In the genomic region with DNA sequence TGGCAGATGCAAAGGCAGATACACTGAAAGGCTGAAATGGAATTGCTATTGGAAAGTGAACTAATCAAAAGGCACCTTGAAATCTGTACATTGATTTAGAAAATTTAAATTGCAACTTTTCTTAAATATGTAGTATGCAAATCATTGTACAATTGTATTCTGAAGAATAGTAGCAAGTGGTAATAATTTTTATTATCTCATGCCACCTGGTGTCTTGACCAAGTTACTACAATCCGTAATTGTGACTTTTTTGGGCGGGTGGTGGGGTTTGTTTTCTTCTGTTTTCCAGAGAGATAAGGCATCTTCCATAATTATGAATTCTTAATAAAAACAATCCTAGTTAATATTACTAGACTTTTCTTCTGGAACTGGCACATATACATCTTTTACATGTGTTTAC, we compare ENCODE assay signal across 8 cellular contexts. TPM values are rescaled to one million over a fixed set of nuclear protein-coding genes. Genes with fewer than 3 reads are reported as not detected.
DNase-seq lines count a peak whose midpoint lies in the region; ATAC-seq and TF ChIP-seq lines count a peak whose summit lies in the region.

No MANE protein-coding gene starts in this region.

- H3K27me3 ChIP-seq in CD4-positive, alpha-beta T cell (ENCODE audit: control insufficient read depth, insufficient read depth, low read length) = no peaks in the 10 kb centered on the region
- no peaks in the 10 kb centered on the region for H3K27me3 ChIP-seq in breast epithelium
- H3K27me3 ChIP-seq in effector memory CD4-positive, alpha-beta T cell (replicated peaks; ENCODE audit: control insufficient read depth, insufficient read depth, low read length, poor library complexity, severe bottlenecking) = no peaks in the 10 kb centered on the region

- H3K27ac ChIP-seq in CD4-positive, alpha-beta T cell (ENCODE audit: low read depth, low read length) = no peak overlapping the region
- no peak overlapping the region for H3K27ac ChIP-seq in breast epithelium
- H3K27ac ChIP-seq in effector memory CD4-positive, alpha-beta T cell (ENCODE audit: insufficient read depth, low read length, poor library complexity, severe bottlenecking) = no peak overlapping the region

- no peak for ATAC-seq in CD4-positive, alpha-beta T cell (ENCODE audit: poor library complexity)
- peak; percentile 54 for ATAC-seq in GM18868 (IDR thresholded peaks at IDR 0.05; ENCODE audit: unreplicated experiment)
- no peak for ATAC-seq in GM21619 (IDR thresholded peaks at IDR 0.05; ENCODE audit: unreplicated experiment)

- H3K27me3 Mint-ChIP-seq in CD4-positive, alpha-beta T cell = no peaks in the 10 kb centered on the region
- peaks cover 2% of the 10 kb centered on the region for H3K27me3 Mint-ChIP-seq in mesothelial cell of epicardium (ENCODE audit: low read depth)

- POLR2A ChIA-PET in CD4-positive, alpha-beta T cell (lab: Charles Lee) = no interaction called here

- H3K4me3 ChIP-seq in NB4 (ENCODE audit: low read depth, low read length) (no peak overlapping the region), breast epithelium (no peak overlapping the region)
- no peak overlapping the region for H3K4me3 ChIP-seq in effector memory CD4-positive, alpha-beta T cell (ENCODE audit: insufficient read depth, low read depth, low read length, poor library complexity, severe bottlenecking)

- H3K36me3 ChIP-seq in breast epithelium = no peaks in the 10 kb centered on the region
- H3K36me3 ChIP-seq in effector memory CD4-positive, alpha-beta T cell (ENCODE audit: control insufficient read depth, insufficient read depth, low read length) = no peaks in the 10 kb centered on the region

- no peaks in the 10 kb centered on the region for H3K4me1 Mint-ChIP-seq in CD4-positive, alpha-beta T cell (ENCODE audit: low read depth)
- H3K4me1 Mint-ChIP-seq in mesothelial cell of epicardium = no peaks in the 10 kb centered on the region

- H3K9me3 ChIP-seq in CD4-positive, alpha-beta T cell (ENCODE audit: control insufficient read depth, low read length) = no peaks in the 10 kb centered on the region
- H3K9me3 ChIP-seq in breast epithelium = no peaks in the 10 kb centered on the region
- H3K9me3 ChIP-seq in effector memory CD4-positive, alpha-beta T cell (ENCODE audit: control insufficient read depth, low read length) = no peaks in the 10 kb centered on the region

- H3K4me1 ChIP-seq in breast epithelium = no peaks in the 10 kb centered on the region
- H3K4me1 ChIP-seq in effector memory CD4-positive, alpha-beta T cell (ENCODE audit: control insufficient read depth, insufficient read depth, low read length, poor library complexity, severe bottlenecking) = no peaks in the 10 kb centered on the region

- TF ChIP-seq CTCF in CD4-positive, alpha-beta T cell (IDR thresholded peaks at IDR 0.05) = peak; percentile 78
- TF ChIP-seq CTCF in NB4 (IDR thresholded peaks at IDR 0.05; ENCODE audit: low read depth, low read length) (peak; percentile 34), breast epithelium (IDR thresholded peaks at IDR 0.05) (peak in 2 of 3 donors; percentile 35 to 52), mesothelial cell of epicardium (IDR thresholded peaks at IDR 0.05; ENCODE audit: unreplicated experiment) (peak; percentile 82)

- no peak for DNase-seq in CD4-positive, alpha-beta T cell
- DNase-seq in NB4 (ENCODE audit: low read depth) = peak; percentile 33
- no peak for DNase-seq in breast epithelium (ENCODE audit: low spot score in 2 of 2)
- DNase-seq in mesothelial cell of epicardium (ENCODE audit: low spot score in 2 of 2, unreplicated experiment in 2 of 2) = no peak
- no peak for DNase-seq in effector memory CD4-positive, alpha-beta T cell
- DNase-seq in activated CD8-positive, alpha-beta memory T cell treated with anti-CD3 and anti-CD28 coated beads for 24 hours = no peak

- CTCF ChIA-PET in CD4-positive, alpha-beta T cell (lab: Charles Lee) = interaction anchor here (1.8 kb wide), 1 partner anchor 145 kb away, joined by 10 read pairs; no protein-coding TSS in a partner anchor

- TF ChIP-seq POLR2A in NB4 (IDR thresholded peaks at IDR 0.05; ENCODE audit: extremely low read depth, insufficient read length) (no peak), breast epithelium (IDR thresholded peaks at IDR 0.05) (no peak)

- H3K9me3 Mint-ChIP-seq in CD4-positive, alpha-beta T cell = no peaks in the 10 kb centered on the region
- no peaks in the 10 kb centered on the region for H3K9me3 Mint-ChIP-seq in mesothelial cell of epicardium

- H3K4me3 Mint-ChIP-seq in CD4-positive, alpha-beta T cell = no peak overlapping the region
- no peak overlapping the region for H3K4me3 Mint-ChIP-seq in mesothelial cell of epicardium

- intact Hi-C loops in CD4-positive, alpha-beta T cell (cut with DNase I, micrococcal nuclease) = loop anchor here (1.0 to 5.0 kb wide), 4 partner anchors 145 to 317 kb away; no protein-coding TSS in a partner anchor
- intact Hi-C loops in breast epithelium (cut with DNase I; ENCODE audit: low total_unique reads) = no loop called here

- no peak overlapping the region for H3K27ac Mint-ChIP-seq in CD4-positive, alpha-beta T cell
- no peak overlapping the region for H3K27ac Mint-ChIP-seq in mesothelial cell of epicardium

- no peaks in the 10 kb centered on the region for H3K36me3 Mint-ChIP-seq in CD4-positive, alpha-beta T cell (ENCODE audit: low read depth)
- no peaks in the 10 kb centered on the region for H3K36me3 Mint-ChIP-seq in mesothelial cell of epicardium

RNA-seq across cellular contexts. Expression of gene BCKDHB, which starts 12.5 kb away (rescaled TPM):
- total RNA-seq in CD4-positive, alpha-beta T cell = 1 to 10 TPM; 7.8 to 8.1 TPM
- total RNA-seq in breast epithelium (10 to 100 TPM; 19.0 to 33.7 (median 23.4) TPM), mesothelial cell of epicardium (23.8 to 28.4 TPM (median 27.4 TPM) in 3 replicates)
